22 cellular contexts compared by ENCODE assay signal in the genomic region with DNA sequence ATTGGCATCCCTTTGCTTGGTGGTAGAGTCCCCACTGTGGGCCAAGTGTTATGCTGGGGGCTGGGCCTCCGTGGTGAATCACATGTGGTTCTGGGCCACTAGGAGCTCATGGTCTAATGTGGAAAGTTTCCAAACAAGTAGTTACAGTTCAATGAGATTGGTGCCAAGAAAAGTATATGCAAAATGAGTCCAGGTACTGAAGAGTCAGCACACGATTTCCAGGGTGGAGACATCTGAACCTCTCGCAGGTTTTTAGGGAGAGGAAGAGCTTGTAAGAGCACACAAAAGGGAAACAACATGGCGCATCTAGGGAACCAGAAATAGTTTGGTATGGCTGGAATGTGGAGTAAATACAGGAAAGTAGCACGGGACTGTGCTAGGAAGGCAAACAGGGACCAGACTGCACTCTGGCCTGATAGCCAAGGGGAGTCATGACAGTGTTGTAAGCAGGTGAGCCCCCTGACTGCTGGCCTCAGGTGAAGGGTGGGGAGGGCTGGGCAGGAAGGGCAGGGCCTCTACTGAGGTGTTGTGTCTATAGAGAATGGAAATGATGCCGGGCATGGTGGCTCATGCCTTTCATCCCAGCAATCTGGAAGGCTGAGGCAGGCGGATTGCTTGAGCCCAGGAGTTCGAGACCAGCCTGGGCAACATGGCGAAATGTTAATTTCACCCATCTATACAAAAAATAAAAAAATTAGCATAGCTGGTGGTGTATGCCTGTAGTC. TPM values are rescaled to one million over a fixed set of nuclear protein-coding genes. Genes with fewer than 3 reads are reported as not detected.
A peak's percentile ranks its signal among the peaks of the same experiment; 100 is the strongest.
DNase-seq lines count a peak whose midpoint lies in the region; ATAC-seq, FAIRE-seq and TF ChIP-seq lines count a peak whose summit lies in the region.
"Had no signal": no experiment of that assay in that cellular context is flagged by ENCODE, and none has a peak within 500 bp of the region (broad histone marks: within the 10 kb centered on the region; RNA-seq: fewer than 3 reads in every experiment).

No MANE protein-coding gene starts in this region.

- H3K14ac ChIP-seq in H1 (ENCODE audit: insufficient read length), result no peak overlapping the region

- no peak overlapping the region for H3K4ac ChIP-seq in H1 (replicated peaks; ENCODE audit: insufficient read length, low read depth, low read length)

- no peak overlapping the region for H3K27ac ChIP-seq in H1 (ENCODE audit: low read depth, low read length)
- peak overlapping the region; percentile 95 for H3K27ac ChIP-seq in temporal lobe (ENCODE audit: low read depth, low read length)
- H3K27ac ChIP-seq: 22Rv1, adrenal gland, pancreas, SJSA1, thyroid gland had no signal

- H3K36me3 Mint-ChIP-seq in T-helper 1 cell treated with Interleukin-12 subunit alpha and Interleukin-12 subunit beta and Interleukin-4 antibody, amounts not matched to agents 30 μg/mL and 1 μg/mL, for 36 hours (ENCODE audit: low read depth), result peaks cover 35% of the 10 kb centered on the region

- no peak overlapping the region; a peak in 1 of 7 replicates for H3K9ac ChIP-seq in H1 (replicated peaks in 1 of 4; ENCODE audit: extremely low read depth in 1 of 4, low read depth in 3 of 4, low read length in 3 of 4)

- peak overlapping the region; percentile 2; the same call in 1 of the 2 replicates for H2BK5ac ChIP-seq in H1 (ENCODE audit: low read depth, low read length)

- ATAC-seq in HG02885 (IDR thresholded peaks at IDR 0.05; ENCODE audit: poor library complexity, unreplicated experiment), result no peak

- no peak overlapping the region for H3K23ac ChIP-seq in H1 (ENCODE audit: insufficient read length)

- H3K4me3 Mint-ChIP-seq in T-helper 1 cell treated with Interleukin-12 subunit alpha and Interleukin-12 subunit beta and Interleukin-4 antibody, amounts not matched to agents 30 μg/mL and 1 μg/mL, for 36 hours, result no peak overlapping the region

- H3K23me2 ChIP-seq in H1 (ENCODE audit: low read depth, low read length), result peaks cover 2% of the 10 kb centered on the region; the same call in 1 of the 2 replicates

- no peak overlapping the region for H3K4me3 ChIP-seq in H1 (ENCODE audit: extremely low read depth in 1 of 4, insufficient read depth in 2 of 4, low read depth in 3 of 4, low read length in 4 of 4)
- H3K4me3 ChIP-seq: adrenal gland, K562, pancreas, SJSA1, thyroid gland had no signal

- H3K4me2 ChIP-seq in H1 (ENCODE audit: insufficient read depth in 1 of 2, low read depth in 2 of 2, low read length in 2 of 2), result no peak overlapping the region

- peaks cover 0 to 5% (median 3%) of the 10 kb centered on the region in 4 experiments; a peak in 4 of 7 replicates for H3K4me1 ChIP-seq in H1 (replicated peaks in 1 of 4; ENCODE audit: control insufficient read depth in 3 of 4, insufficient read depth in 4 of 4, low read length in 3 of 4)
- H3K4me1 ChIP-seq: adrenal gland, pancreas, SJSA1, thyroid gland had no signal

- peaks cover 9% of the 10 kb centered on the region for H3K79me1 ChIP-seq in H1 (ENCODE audit: low read depth, low read length)

- POLR2A ChIA-PET in H1 (lab: Charles Lee; ENCODE audit: partially characterized antibody), result interaction anchor here (0.6 to 1.5 kb wide), 6 partner anchors 10 to 103 kb away, joined by 3 to 5 read pairs (median 3); a partner anchor contains a TSS

- peaks cover 2 to 3% of the 10 kb centered on the region in 2 experiments for H4K20me1 ChIP-seq in H1 (replicated peaks in 1 of 2; ENCODE audit: control insufficient read depth in 1 of 2, insufficient read depth in 2 of 2, low read length in 2 of 2)

- DNase-seq in T-helper 1 cell (no peak), H1 (ENCODE audit: low read depth in 1 of 2, low spot score in 2 of 2) (no peak), kidney tubule cell (ENCODE audit: low spot score) (peak; percentile 74), erythroblast (lab: John Stamatoyannopoulos, UW) (no peak), HuH-7 (ENCODE audit: low spot score) (no peak)
- DNase-seq: activated CD4-positive, CD25-positive, alpha-beta regulatory T cell treated with anti-CD3 and anti-CD28 coated beads, Interleukin-2, amount 50 U/mL, for 72 hours; activated effector memory CD4-positive, alpha-beta T cell treated with Interleukin-2 at 50 U/mL for 16 hours; adrenal gland; BE2C; NCI-H524 treated with DMSO at 0.1 percent for 48 hours; pancreas; stimulated activated CD4-positive, alpha-beta T cell treated with anti-CD3 and anti-CD28 coated beads, Interleukin-4, amount 100 ng/mL, for 4 hours; T-helper 9 cell; thyroid gland had no signal

- 0 out of 4 replicates have a peak, but pooled peaks cover 0 to 3% of the 10 kb centered on the region in 2 experiments for H3K79me2 ChIP-seq in H1 (ENCODE audit: control insufficient read depth in 1 of 2, insufficient read depth in 2 of 2, low read length in 2 of 2)

- TF ChIP-seq POLR2A in H1 (IDR thresholded peaks at IDR 0.05; ENCODE audit: control extremely low read depth in 1 of 2, low read depth in 2 of 2, low read length in 2 of 2) (no peak), erythroblast (IDR thresholded peaks at IDR 0.05; ENCODE audit: low read length) (no peak)

- H2BK15ac ChIP-seq in H1 (ENCODE audit: low read length), result no peak overlapping the region

- no peak overlapping the region for H2AK5ac ChIP-seq in H1 (ENCODE audit: low read depth, low read length)

- WGBS in H1 (ENCODE audit: extremely low coverage in 1 of 2, insufficient coverage in 1 of 2, insufficient read length in 1 of 2, insufficient replicate concordance in 2 of 2, low coverage in 1 of 2, low lambda C conversion rate in 2 of 2, missing lambda C conversion rate in 1 of 2), 2 experiments, result 92% methylated on average over 9 of the region's 9 CpGs; no CpG with 5 or more reads in 1 of the 2 experiments

- no peak for TF ChIP-seq CTCF in H1 (IDR thresholded peaks at IDR 0.05; ENCODE audit: control extremely low read depth in 1 of 3, insufficient read depth in 1 of 3, low read depth in 1 of 3, low read length in 3 of 3)

- no peak overlapping the region for H2BK12ac ChIP-seq in H1 (ENCODE audit: low read depth, low read length)

- no peak overlapping the region for H3K18ac ChIP-seq in H1 (ENCODE audit: extremely low read depth, low read length)

- H4K91ac ChIP-seq in H1 (replicated peaks; ENCODE audit: insufficient read length, low read length), result no peak overlapping the region

- no peak for TF ChIP-seq EP300 in H1 (IDR thresholded peaks at IDR 0.05; ENCODE audit: borderline replicate concordance in 1 of 2, low read depth in 2 of 2, low read length in 2 of 2)

- H4K8ac ChIP-seq in H1 (ENCODE audit: extremely low read depth, insufficient read depth, low read length), result no peak overlapping the region

- no peak overlapping the region for H2BK120ac ChIP-seq in H1 (replicated peaks; ENCODE audit: low read depth, low read length)

- no peak overlapping the region for H2BK20ac ChIP-seq in H1 (ENCODE audit: low read length)

- H3K27me3 ChIP-seq in H1 (replicated peaks in 1 of 4; ENCODE audit: control insufficient read depth in 3 of 4, extremely low read depth in 1 of 4, insufficient read depth in 3 of 4, low read length in 3 of 4), result no peaks in the 10 kb centered on the region
- H3K27me3 ChIP-seq: adrenal gland, BE2C, pancreas, SJSA1, thyroid gland had no signal

- H3K27ac Mint-ChIP-seq in T-helper 1 cell treated with Interleukin-12 subunit alpha and Interleukin-12 subunit beta and Interleukin-4 antibody, amounts not matched to agents 30 μg/mL and 1 μg/mL, for 36 hours, result peak overlapping the region; percentile 38

- no peak for FAIRE-seq in H1 (lab: Jason Lieb, UNC)
- FAIRE-seq: D721Med, pancreas, small intestine had no signal

- H2AFZ ChIP-seq in H1 (ENCODE audit: low read length), result no peak overlapping the region

- CTCF ChIA-PET in H1 (lab: Charles Lee; ENCODE audit: partially characterized antibody), result interaction anchor here (0.9 to 5.3 kb wide), 23 partner anchors 10 to 195 kb away, joined by 3 to 48 read pairs (median 7); a partner anchor contains a TSS

- H3K4me1 Mint-ChIP-seq in T-helper 1 cell treated with Interleukin-12 subunit alpha and Interleukin-12 subunit beta and Interleukin-4 antibody, amounts not matched to agents 30 μg/mL and 1 μg/mL, for 36 hours (ENCODE audit: low read depth), result peaks cover 4% of the 10 kb centered on the region

- TF ChIP-seq RAD21 in H1 (IDR thresholded peaks at IDR 0.05 in 1 of 2, conservative IDR thresholded peaks at IDR 0.05 in 1 of 2; ENCODE audit: low read depth in 2 of 2, low read length in 2 of 2), result no peak

- H3K9me3 Mint-ChIP-seq in T-helper 1 cell treated with Interleukin-12 subunit alpha and Interleukin-12 subunit beta and Interleukin-4 antibody, amounts not matched to agents 30 μg/mL and 1 μg/mL, for 36 hours, result no peaks in the 10 kb centered on the region

- no peak overlapping the region for H4K5ac ChIP-seq in H1 (ENCODE audit: insufficient read length, low read depth, low read length)

- H3K36me3 ChIP-seq in H1 (ENCODE audit: control insufficient read depth in 2 of 4, insufficient read depth in 4 of 4, low read length in 3 of 4), result peaks cover 9 to 34% (median 21%) of the 10 kb centered on the region in 4 experiments; a peak in 7 of 8 replicates

- no peaks in the 10 kb centered on the region for H3K9me3 ChIP-seq in H1 (ENCODE audit: insufficient read depth in 2 of 2, low read depth in 1 of 2, low read length in 1 of 2)
- H3K9me3 ChIP-seq: adrenal gland, BE2C, pancreas, SJSA1, thyroid gland had no signal

- no peaks in the 10 kb centered on the region for H3K27me3 Mint-ChIP-seq in T-helper 1 cell treated with Interleukin-12 subunit alpha and Interleukin-12 subunit beta and Interleukin-4 antibody, amounts not matched to agents 30 μg/mL and 1 μg/mL, for 36 hours (ENCODE audit: low read depth)

- H3K56ac ChIP-seq in H1 (replicated peaks; ENCODE audit: insufficient read length, low read depth, low read length), result no peak overlapping the region

RNA-seq across cellular contexts. Expression of a gene that starts 12.6 kb away (rescaled TPM):
- total RNA-seq in H1 (2021; fragmentation: NEBNext Ultra II Directional; extraction: Animal tissue kit (Norgen Biotek cat#: 25700)), result 150 and 160 TPM in 2 replicates
- polyA plus RNA-seq in H1 (2011; rRNA removed), result 176 and 193 TPM in 2 replicates
- 218 TPM for polyA plus RNA-seq in H1 (2011; cell fraction: cytosol; rRNA removed)
- polyA plus RNA-seq in H1 (2011; cell fraction: nucleus; rRNA removed), result 122 TPM
- 205 to 242 TPM (median 231 TPM) in 4 replicates for polyA plus RNA-seq in H1 (2012, experiment 1 of 2)
- polyA plus RNA-seq in H1 (2012, experiment 2 of 2), result 111 TPM
- 192 TPM for polyA plus RNA-seq in H1 (2013, experiment 1 of 2)
- 197 TPM for polyA plus RNA-seq in H1 (2013, experiment 2 of 2)
- polyA minus RNA-seq in H1 (2011; rRNA and poly(A)+ RNA removed), result 15.5 and 27.1 TPM in 2 replicates
- 61.7 TPM for polyA minus RNA-seq in H1 (2011; cell fraction: cytosol; rRNA and poly(A)+ RNA removed)
- polyA minus RNA-seq in H1 (2011; cell fraction: nucleus; rRNA and poly(A)+ RNA removed), result 25.0 TPM
- total RNA-seq in temporal lobe, result 53.4 TPM

RNA-seq across cellular contexts. Expression of a gene that starts 12.7 kb away (rescaled TPM):
- 0.21 and 0.54 TPM in 2 replicates for total RNA-seq in H1 (2021; fragmentation: NEBNext Ultra II Directional; extraction: Animal tissue kit (Norgen Biotek cat#: 25700))
- 0.50 and 0.71 TPM in 2 replicates for polyA plus RNA-seq in H1 (2011; rRNA removed)
- 0.62 TPM for polyA plus RNA-seq in H1 (2011; cell fraction: cytosol; rRNA removed)
- 0.90 TPM for polyA plus RNA-seq in H1 (2011; cell fraction: nucleus; rRNA removed)
- 0.70 to 0.97 TPM (median 0.76 TPM) in 4 replicates for polyA plus RNA-seq in H1 (2012, experiment 1 of 2)
- polyA plus RNA-seq in H1 (2012, experiment 2 of 2), result 0.70 TPM
- polyA plus RNA-seq in H1 (2013, experiment 1 of 2), result 0.59 TPM
- 0.77 TPM for polyA plus RNA-seq in H1 (2013, experiment 2 of 2)
- polyA minus RNA-seq in H1 (2011; rRNA and poly(A)+ RNA removed), result 0.28 and 0.51 TPM in 2 replicates
- polyA minus RNA-seq in H1 (2011; cell fraction: cytosol; rRNA and poly(A)+ RNA removed), result not detected
- polyA minus RNA-seq in H1 (2011; cell fraction: nucleus; rRNA and poly(A)+ RNA removed), result not detected
- 0.25 TPM for total RNA-seq in temporal lobe
- total RNA-seq: SJSA1 had no signal

RNA-seq across cellular contexts. Expression of a gene that starts 18.3 kb away (rescaled TPM):
- total RNA-seq in H1 (2021; fragmentation: NEBNext Ultra II Directional; extraction: Animal tissue kit (Norgen Biotek cat#: 25700)), result 2.7 and 3.3 TPM in 2 replicates
- polyA plus RNA-seq in H1 (2011; rRNA removed), result 2.7 and 3.8 TPM in 2 replicates
- 2.0 TPM for polyA plus RNA-seq in H1 (2011; cell fraction: cytosol; rRNA removed)
- polyA plus RNA-seq in H1 (2011; cell fraction: nucleus; rRNA removed), result 3.6 TPM
- 2.3 to 3.8 TPM (median 2.9 TPM) in 4 replicates for polyA plus RNA-seq in H1 (2012, experiment 1 of 2)
- 2.9 TPM for polyA plus RNA-seq in H1 (2012, experiment 2 of 2)
- 2.0 TPM for polyA plus RNA-seq in H1 (2013, experiment 1 of 2)
- polyA plus RNA-seq in H1 (2013, experiment 2 of 2), result 1.9 TPM
- 1.4 and 1.8 TPM in 2 replicates for polyA minus RNA-seq in H1 (2011; rRNA and poly(A)+ RNA removed)
- polyA minus RNA-seq in H1 (2011; cell fraction: cytosol; rRNA and poly(A)+ RNA removed), result 4.4 TPM
- polyA minus RNA-seq in H1 (2011; cell fraction: nucleus; rRNA and poly(A)+ RNA removed), result 4.6 TPM
- 5.2 TPM for total RNA-seq in temporal lobe
- total RNA-seq: K562, SJSA1 had no signal
- polyA plus RNA-seq: K562 had no signal
